8 cellular contexts compared by ENCODE assay signal in the genomic region with DNA sequence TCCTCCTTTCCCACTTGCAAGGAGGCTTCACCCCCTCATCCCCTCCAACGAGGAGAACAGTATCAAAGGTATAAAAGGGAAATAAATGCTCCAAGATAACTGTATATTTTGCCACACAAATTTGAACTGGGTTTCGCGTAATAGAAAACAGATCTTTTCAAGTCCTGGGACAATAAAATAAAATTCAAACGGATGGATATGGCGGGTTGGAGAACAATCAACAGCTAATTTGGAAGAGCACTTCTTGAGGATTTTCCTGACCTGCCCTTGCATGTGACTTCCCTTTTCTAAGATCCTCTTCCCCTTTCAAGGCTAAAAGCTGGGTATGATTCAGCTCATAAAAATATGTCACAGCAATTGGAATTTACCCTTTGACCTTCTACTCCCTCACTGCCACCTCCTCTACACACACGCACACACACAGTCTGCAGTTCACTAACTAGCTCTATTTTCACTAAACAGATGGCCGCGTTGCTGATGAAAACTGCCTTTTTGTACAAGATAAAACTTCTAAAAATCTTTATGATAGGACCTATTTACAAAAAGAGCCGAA.
DNase-seq lines count a peak whose midpoint lies in the region; FAIRE-seq and TF ChIP-seq lines count a peak whose summit lies in the region.

No MANE protein-coding gene starts in this region.

- H3K4me2 ChIP-seq in OCI-LY7 (ENCODE audit: low read length), result no peak overlapping the region

- H3K27ac ChIP-seq in skin epidermis (peak overlapping the region in 13 of 21 experiments; percentile 7 to 62 (median 44)), OCI-LY7 (ENCODE audit: low read depth, low read length, poor library complexity, severe bottlenecking) (no peak overlapping the region)

- peak overlapping the region; percentile 86 for H3K27ac Mint-ChIP-seq in HFFc6
- no peak overlapping the region for H3K27ac Mint-ChIP-seq in activated CD4-positive, alpha-beta memory T cell treated with anti-CD3 and anti-CD28 coated beads for 36 hours

- H3K9me3 Mint-ChIP-seq in HFFc6, result no peaks in the 10 kb centered on the region
- H3K9me3 Mint-ChIP-seq in activated CD4-positive, alpha-beta memory T cell treated with anti-CD3 and anti-CD28 coated beads for 36 hours, result no peaks in the 10 kb centered on the region

- no peaks in the 10 kb centered on the region for H3K27me3 Mint-ChIP-seq in HFFc6 (ENCODE audit: insufficient read depth)
- peaks cover 6% of the 10 kb centered on the region for H3K27me3 Mint-ChIP-seq in activated CD4-positive, alpha-beta memory T cell treated with anti-CD3 and anti-CD28 coated beads for 36 hours

- CTCF ChIA-PET in OCI-LY7 (lab: Charles Lee; ENCODE audit: unreplicated experiment), result no interaction called here
- CTCF ChIA-PET in activated CD4-positive, alpha-beta memory T cell treated with anti-CD3 and anti-CD28 coated beads for 36 hours (lab: Charles Lee), result interaction anchor here (0.6 kb wide), 1 partner anchor 165 kb away, joined by 4 read pairs; no protein-coding TSS in a partner anchor
- CTCF ChIA-PET in GM10248 (lab: Yijun Ruan, JAX), result no interaction called here

- DNase-seq in HFFc6, result peak; percentile 90
- no peak for DNase-seq in NAMALWA (ENCODE audit: low spot score)
- DNase-seq in OCI-LY7 (ENCODE audit: low spot score), result no peak
- no peak for DNase-seq in activated CD4-positive, alpha-beta memory T cell treated with anti-CD3 and anti-CD28 coated beads for 36 hours
- DNase-seq in GM10248 (ENCODE audit: extremely low spot score), result no peak

- H2AFZ ChIP-seq in OCI-LY7 (ENCODE audit: low read length), result no peak overlapping the region

- peak overlapping the region; percentile 52 for H3K4me3 ChIP-seq in iPS-15b (ENCODE audit: low read depth, low read length)
- H3K4me3 ChIP-seq in skin epidermis, result peak overlapping the region in 2 of 7 experiments; percentile 1 to 32
- H3K4me3 ChIP-seq in OCI-LY7 (ENCODE audit: low read depth, low read length, poor library complexity, severe bottlenecking), result no peak overlapping the region

- H3K4me3 Mint-ChIP-seq in HFFc6, result peak overlapping the region; percentile 87
- no peak overlapping the region for H3K4me3 Mint-ChIP-seq in activated CD4-positive, alpha-beta memory T cell treated with anti-CD3 and anti-CD28 coated beads for 36 hours

- no peaks in the 10 kb centered on the region for H3K36me3 Mint-ChIP-seq in HFFc6 (ENCODE audit: low read depth)
- no peaks in the 10 kb centered on the region for H3K36me3 Mint-ChIP-seq in activated CD4-positive, alpha-beta memory T cell treated with anti-CD3 and anti-CD28 coated beads for 36 hours

- no peaks in the 10 kb centered on the region for H3K9me3 ChIP-seq in iPS-15b (ENCODE audit: control insufficient read depth, insufficient read depth, low read length)
- H3K9me3 ChIP-seq in OCI-LY7 (ENCODE audit: low read length), result no peaks in the 10 kb centered on the region

- FAIRE-seq in TTC549 (lab: Jason Lieb, UNC), result peak; percentile 59

- H3K4me1 ChIP-seq in iPS-15b (ENCODE audit: control insufficient read depth, insufficient read depth, low read length) (peaks cover 23% of the 10 kb centered on the region), OCI-LY7 (ENCODE audit: insufficient read depth, low read length, poor library complexity, severe bottlenecking) (no peaks in the 10 kb centered on the region)

- H3K79me2 ChIP-seq in OCI-LY7 (ENCODE audit: insufficient read depth, low read depth, low read length), result no peaks in the 10 kb centered on the region

- H3K4me1 Mint-ChIP-seq in HFFc6 (ENCODE audit: low read depth), result peaks cover 77% of the 10 kb centered on the region
- no peaks in the 10 kb centered on the region for H3K4me1 Mint-ChIP-seq in activated CD4-positive, alpha-beta memory T cell treated with anti-CD3 and anti-CD28 coated beads for 36 hours (ENCODE audit: low read depth)

- no TSS peak for BruUV-seq in OCI-LY7 (replicated peaks; lab: Mats Ljungman, UMichigan)

- H4K20me1 ChIP-seq in OCI-LY7 (ENCODE audit: insufficient read depth, low read length), result no peaks in the 10 kb centered on the region

- H3K27me3 ChIP-seq in iPS-15b (ENCODE audit: control insufficient read depth, insufficient read depth, low read length), result no peaks in the 10 kb centered on the region

- no peaks in the 10 kb centered on the region for H3K9me2 ChIP-seq in OCI-LY7 (ENCODE audit: insufficient read depth, low read length)

- no peak for TF ChIP-seq CTCF in HFFc6 (IDR thresholded peaks at IDR 0.05)
- TF ChIP-seq CTCF in OCI-LY7 (conservative IDR thresholded peaks at IDR 0.05; ENCODE audit: low read length), result no peak
- TF ChIP-seq CTCF in GM10248 (IDR thresholded peaks at IDR 0.05; ENCODE audit: control extremely low read depth, extremely low read depth, low read depth, missing control alignments), result no peak

- POLR2A ChIA-PET in OCI-LY7 (lab: Charles Lee), result interaction anchor here (0.8 kb wide), 1 partner anchor 21 kb away, joined by 5 read pairs; no protein-coding TSS in a partner anchor
- POLR2A ChIA-PET in activated CD4-positive, alpha-beta memory T cell treated with anti-CD3 and anti-CD28 coated beads for 36 hours (lab: Charles Lee), result no interaction called here
- POLR2A ChIA-PET in GM10248 (lab: Yijun Ruan, JAX), result no interaction called here

- H3K9ac ChIP-seq in iPS-15b (ENCODE audit: low read depth, low read length), result peak overlapping the region; percentile 42

- intact Hi-C loops in OCI-LY7 (cut with micrococcal nuclease; ENCODE audit: unreplicated experiment), result loop anchor here (5.0 to 10.0 kb wide), 2 partner anchors 716 to 1188 kb away; no protein-coding TSS in a partner anchor
- intact Hi-C loops in activated CD4-positive, alpha-beta memory T cell treated with anti-CD3 and anti-CD28 coated beads for 36 hours (cut with micrococcal nuclease), result loop anchor here (5.0 to 10.0 kb wide), 3 partner anchors 1083 to 1368 kb away; no protein-coding TSS in a partner anchor

- H3K36me3 ChIP-seq in iPS-15b (ENCODE audit: control insufficient read depth, insufficient read depth, low read length), result no peaks in the 10 kb centered on the region
- no peaks in the 10 kb centered on the region for H3K36me3 ChIP-seq in OCI-LY7 (ENCODE audit: insufficient read depth, low read length)
